Comparison of ENCODE assay signal across 23 cellular contexts in genomic region chr19:19315444-19315843, GRCh38. TPM values are rescaled to one million over a fixed set of nuclear protein-coding genes. Genes with fewer than 3 reads are reported as not detected.
A peak's percentile ranks its signal among the peaks of the same experiment; 100 is the strongest.
DNase-seq lines count a peak whose midpoint lies in the region; ATAC-seq, FAIRE-seq and TF ChIP-seq lines count a peak whose summit lies in the region.
"Had no signal": no experiment of that assay in that cellular context is flagged by ENCODE, and none has a peak within 500 bp of the region (broad histone marks: within the 10 kb centered on the region; RNA-seq: fewer than 3 reads in every experiment).

No MANE protein-coding gene starts in this region.

- H3K79me2 ChIP-seq in HepG2 (ENCODE audit: insufficient read depth, low read length) = peaks cover 19% of the 10 kb centered on the region
- peaks cover 23% of the 10 kb centered on the region for H3K79me2 ChIP-seq in K562 (ENCODE audit: control insufficient read depth, insufficient read depth, low read length)

- in situ Hi-C loops in HepG2 (cut with HindIII; ENCODE audit: extremely low pct_ligation_motif_present, low pct_unique_long_range_greater_than_20kb) (no loop called here), K562 (cut with MboI) (no loop called here)

- H3K4me1 ChIP-seq in HepG2 (ENCODE audit: insufficient read depth, low read length) = peaks cover 16% of the 10 kb centered on the region
- H3K4me1 ChIP-seq in right lobe of liver = peaks cover 0 to 12% (median 0%) of the 10 kb centered on the region in 4 donors
- peaks cover 4 to 16% of the 10 kb centered on the region in 2 experiments; a peak in 4 of 5 replicates for H3K4me1 ChIP-seq in K562 (replicated peaks in 1 of 2; ENCODE audit: control insufficient read depth in 2 of 2, insufficient read depth in 2 of 2, low read length in 2 of 2)
- H3K4me1 ChIP-seq in sigmoid colon = peaks cover 0 to 18% (median 13%) of the 10 kb centered on the region in 4 donors
- H3K4me1 ChIP-seq: prostate gland had no signal

- BruUV-seq in HepG2 (replicated peaks; lab: Mats Ljungman, UMichigan) = no TSS peak
- BruUV-seq in K562 (replicated peaks; lab: Mats Ljungman, UMichigan) = no TSS peak

- H3K4me2 ChIP-seq in HepG2 (ENCODE audit: low read depth, low read length) (no peak overlapping the region), K562 (ENCODE audit: insufficient read depth, low read length) (no peak overlapping the region)
- H3K4me2 ChIP-seq: smooth muscle cell had no signal

- 0 out of 2 replicates have a peak, but pooled peaks cover 3% of the 10 kb centered on the region for H4K20me1 ChIP-seq in HepG2 (ENCODE audit: insufficient read depth, low read length)
- 0 out of 2 replicates have a peak, but pooled peaks cover 3% of the 10 kb centered on the region for H4K20me1 ChIP-seq in K562 (replicated peaks; ENCODE audit: control insufficient read depth, insufficient read depth, low read length)

- H3K27ac ChIP-seq in HepG2 (ENCODE audit: extremely low read length, insufficient read depth, low read length) = no peak overlapping the region
- no peak overlapping the region for H3K27ac ChIP-seq in right lobe of liver
- no peak overlapping the region for H3K27ac ChIP-seq in K562 (ENCODE audit: extremely low read depth, low read depth, low read length)
- no peak overlapping the region for H3K27ac ChIP-seq in sigmoid colon
- H3K27ac ChIP-seq: 22Rv1, body of pancreas, prostate gland, suprapubic skin, VCaP had no signal

- ATAC-seq in HepG2 (peak; percentile 52), right lobe of liver (no peak), K562 (peak; percentile 12; the same call in 1 of the 3 replicates), HG03469 (IDR thresholded peaks at IDR 0.05; ENCODE audit: unreplicated experiment) (no peak)
- ATAC-seq: activated CD8-positive, alpha-beta memory T cell treated with anti-CD3 and anti-CD28 coated beads, Interleukin-2, amount 10 ng/mL, durations not matched to agents 7 days and 5 days; body of pancreas; T-cell had no signal

- no peak overlapping the region for H2AFZ ChIP-seq in HepG2 (ENCODE audit: low read length)
- no peak overlapping the region for H2AFZ ChIP-seq in K562 (ENCODE audit: low read depth, low read length)

- no peak for TF ChIP-seq POLR2A in HepG2 (IDR thresholded peaks at IDR 0.05; ENCODE audit: insufficient read depth in 1 of 2, low read depth in 2 of 2, low read length in 2 of 2)
- TF ChIP-seq POLR2A in right lobe of liver (IDR thresholded peaks at IDR 0.05) = no peak
- TF ChIP-seq POLR2A in K562 (conservative IDR thresholded peaks at IDR 0.05) = no peak
- TF ChIP-seq POLR2A in sigmoid colon (IDR thresholded peaks at IDR 0.05) = no peak

- TF ChIP-seq CTCF in HepG2 (CRISPR knock-in tag; IDR thresholded peaks at IDR 0.05) = peak; percentile 43
- no peak for TF ChIP-seq CTCF in right lobe of liver (IDR thresholded peaks at IDR 0.05)
- TF ChIP-seq CTCF in K562 (IDR thresholded peaks at IDR 0.05 in 2 of 3, conservative IDR thresholded peaks at IDR 0.05 in 1 of 3; ENCODE audit: insufficient read depth in 2 of 3, low read depth in 1 of 3, low read length in 3 of 3) = peak in 2 of 3 experiments; percentile 7 to 11; a peak in 1 of 6 replicates
- no peak for TF ChIP-seq CTCF in sigmoid colon (IDR thresholded peaks at IDR 0.05)

- no peaks in the 10 kb centered on the region; a peak in 1 of 5 replicates for H3K27me3 ChIP-seq in HepG2 (ENCODE audit: control insufficient read depth in 1 of 2, insufficient read depth in 2 of 2, low read length in 2 of 2)
- no peaks in the 10 kb centered on the region for H3K27me3 ChIP-seq in right lobe of liver
- no peaks in the 10 kb centered on the region for H3K27me3 ChIP-seq in K562 (ENCODE audit: control insufficient read depth in 2 of 2, insufficient read depth in 2 of 2, low read length in 2 of 2)
- H3K27me3 ChIP-seq in sigmoid colon = no peaks in the 10 kb centered on the region
- H3K27me3 ChIP-seq: body of pancreas, suprapubic skin had no signal

- CTCF ChIA-PET in HepG2 (lab: Yijun Ruan, JAX; ENCODE audit: low intra/inter-chr PET ratio, low total read pairs) (no interaction called here), K562 (lab: Yijun Ruan, JAX; ENCODE audit: low intra/inter-chr PET ratio) (no interaction called here)

- intact Hi-C loops in HepG2 (cut with micrococcal nuclease; ENCODE audit: unreplicated experiment) = no loop called here
- intact Hi-C loops in right lobe of liver (cut with DNase I) = no loop called here
- intact Hi-C loops in K562 (cut with micrococcal nuclease) = no loop called here
- intact Hi-C loops in sigmoid colon (cut with DNase I) = no loop called here

- peak; percentile 33 for DNase-seq in DMS 273 (lab: John Stamatoyannopoulos, UW; ENCODE audit: unreplicated experiment)
- DNase-seq in DMS 273 treated with DMSO at 0.1 percent for 48 hours (lab: John Stamatoyannopoulos, UW) = no peak
- DNase-seq in HepG2 (ENCODE audit: low spot score) = no peak
- no peak for DNase-seq in right lobe of liver
- DNase-seq in K562 (ENCODE audit: extremely low read depth in 1 of 4, low spot score in 3 of 4) = peak in 1 of 4 experiments; percentile 14
- no peak for DNase-seq in SHP77 treated with DMSO at 0.1 percent for 48 hours (lab: John Stamatoyannopoulos, UW)
- no peak for DNase-seq in sigmoid colon
- DNase-seq: activated CD8-positive, alpha-beta memory T cell treated with anti-CD3 and anti-CD28 coated beads, Interleukin-2, amount 10 ng/mL, durations not matched to agents 7 days and 5 days; body of pancreas; cortex of kidney; hypothalamus; kidney glomerular epithelial cell; mesenchymal stem cell; NCI-H146; NCI-H2227 treated with DMSO at 0.1 percent for 48 hours; stimulated activated CD4-positive, alpha-beta T cell treated with anti-CD3 and anti-CD28 coated beads, Interleukin-4, amount 100 ng/mL, for 24 hours; T-cell had no signal

- TF ChIP-seq RAD21 in HepG2 (CRISPR knock-in tag; IDR thresholded peaks at IDR 0.05) (no peak), K562 (CRISPR knock-in tag; conservative IDR thresholded peaks at IDR 0.05 in 1 of 2, IDR thresholded peaks at IDR 0.05 in 1 of 2) (no peak)

- H3K36me3 ChIP-seq in HepG2 (replicated peaks in 1 of 2; ENCODE audit: control insufficient read depth in 1 of 2, insufficient read depth in 2 of 2, low read length in 2 of 2) = peaks cover 13 to 40% of the 10 kb centered on the region in 2 experiments; a peak in 4 of 5 replicates
- peaks cover 0 to 45% (median 8%) of the 10 kb centered on the region in 4 donors for H3K36me3 ChIP-seq in right lobe of liver
- peaks cover 52% of the 10 kb centered on the region for H3K36me3 ChIP-seq in K562 (ENCODE audit: control insufficient read depth, insufficient read depth, low read length)
- H3K36me3 ChIP-seq in sigmoid colon = peaks cover 0 to 57% (median 13%) of the 10 kb centered on the region in 4 donors

- TF ChIP-seq EP300 in HepG2 (IDR thresholded peaks at IDR 0.05; ENCODE audit: low read depth in 2 of 2, low read length in 2 of 2) = no peak
- TF ChIP-seq EP300 in HepG2 (CRISPR knock-in tag; IDR thresholded peaks at IDR 0.05; ENCODE audit: borderline replicate concordance) = no peak
- TF ChIP-seq EP300 in K562 (IDR thresholded peaks at IDR 0.05; ENCODE audit: low read length) = no peak
- TF ChIP-seq EP300 in sigmoid colon (IDR thresholded peaks at IDR 0.05) = no peak

- H3K9ac ChIP-seq in HepG2 (ENCODE audit: insufficient read depth, low read depth, low read length) = no peak overlapping the region
- H3K9ac ChIP-seq in K562 (ENCODE audit: insufficient read depth in 1 of 2, low read depth in 2 of 2, low read length in 2 of 2) = peak overlapping the region in 1 of 2 experiments; percentile 73; a peak in 1 of 4 replicates

- POLR2A ChIA-PET in HepG2 (lab: Yijun Ruan, JAX) = no interaction called here
- POLR2A ChIA-PET in K562 (lab: Yijun Ruan, JAX) = interaction anchor here (0.6 to 2.0 kb wide), 7 partner anchors 10 to 876 kb away, joined by 3 to 10 read pairs (median 3); no protein-coding TSS in a partner anchor

- H3K4me3 ChIP-seq in HepG2 (replicated peaks in 1 of 3; ENCODE audit: insufficient read depth in 1 of 3, low read depth in 2 of 3, low read length in 3 of 3) = no peak overlapping the region
- H3K4me3 ChIP-seq in right lobe of liver = no peak overlapping the region
- H3K4me3 ChIP-seq in K562 = no peak overlapping the region
- no peak overlapping the region for H3K4me3 ChIP-seq in sigmoid colon
- H3K4me3 ChIP-seq: body of pancreas, prostate gland, smooth muscle cell, suprapubic skin had no signal

- no peak for FAIRE-seq in HepG2 (lab: Jason Lieb, UNC)
- FAIRE-seq in K562 (lab: Jason Lieb, UNC) = no peak

- H3K9me3 ChIP-seq in HepG2 (ENCODE audit: low read length) (no peaks in the 10 kb centered on the region), right lobe of liver (no peaks in the 10 kb centered on the region), K562 (replicated peaks; ENCODE audit: control insufficient read depth, insufficient read depth, low read depth, low read length) (no peaks in the 10 kb centered on the region), sigmoid colon (no peaks in the 10 kb centered on the region)
- H3K9me3 ChIP-seq: body of pancreas, prostate gland, suprapubic skin had no signal

- WGBS in HepG2 (ENCODE audit: low lambda C conversion rate) = 96% methylated on average over 2 of the region's 2 CpGs
- whole genome bisulfite sequencing in right lobe of liver (ENCODE audit: insufficient coverage, low coverage, low lambda C conversion rate, missing lambda C conversion rate) = 100% methylated on average over 2 of the region's 2 CpGs
- 82% methylated on average over 2 of the region's 2 CpGs for WGBS in K562 (ENCODE audit: insufficient coverage, low coverage, missing lambda C conversion rate)
- 95 to 96% methylated on average over 2 of the region's 2 CpGs for WGBS in sigmoid colon, 2 donors

- H3K9me1 ChIP-seq in K562 (ENCODE audit: control insufficient read depth, insufficient read depth, low read length) = no peaks in the 10 kb centered on the region

RNA-seq across cellular contexts. Expression of gene SUGP1, which starts 4.9 kb away (rescaled TPM):
- total RNA-seq in HepG2 (2016; rRNA removed; fragmentation: Illumina TruSeq; extraction: Trizol) (17.7 and 25.9 TPM in 2 replicates), right lobe of liver (10 to 100 TPM; 19.7 to 25.9 (median 23.6) TPM), K562 (2014; rRNA removed) (40.4 and 44.6 TPM in 2 replicates), K562 (2014; rRNA removed; fragmentation: Illumina TruSeq; extraction: Trizol) (16.8 and 17.9 TPM in 2 replicates), K562 (2015; rRNA removed; fragmentation: Illumina TruSeq; extraction: Trizol) (32.4 and 34.3 TPM in 2 replicates), K562 (2021) (45.0 and 53.3 TPM in 2 replicates), sigmoid colon (10 to 100 TPM; 28.8 to 51.0 (median 36.8) TPM)
- 8.7 and 9.2 TPM in 2 replicates for total RNA-seq in HepG2 (2016; cell fraction: cytosol; rRNA removed; fragmentation: Illumina TruSeq; extraction: Trizol; ENCODE audit: low read depth)
- total RNA-seq in HepG2 (2016; cell fraction: insoluble cytoplasmic fraction; rRNA removed; fragmentation: Illumina TruSeq; extraction: Trizol) = 16.1 and 27.0 TPM in 2 replicates
- 10.9 and 12.1 TPM in 2 replicates for total RNA-seq in HepG2 (2016; cell fraction: membrane; rRNA removed; fragmentation: Illumina TruSeq; extraction: Trizol)
- 21.4 and 23.7 TPM in 2 replicates for total RNA-seq in HepG2 (2016; cell fraction: nucleus; rRNA removed; fragmentation: Illumina TruSeq; extraction: Trizol)
- polyA plus RNA-seq in HepG2 (2011; rRNA removed) (21.6 and 29.1 TPM in 2 replicates), K562 (2011; rRNA removed) (28.5 and 30.6 TPM in 2 replicates), K562 (2014; fragmentation: Illumina TruSeq; extraction: Trizol) (35.0 and 36.7 TPM in 2 replicates), K562 (2014; fragmentation: Nextera tagmentation; extraction: Ambion mirVana) (1 to 10 TPM; 1.0 to 1.9 TPM), K562 (2014; rRNA removed) (41.0 and 48.9 TPM in 2 replicates), sigmoid colon (10 to 100 TPM; 21.0 to 36.7 (median 29.6) TPM)
- polyA plus RNA-seq in HepG2 (2011; cell fraction: cytosol; rRNA removed) = 15.9 and 20.9 TPM in 2 replicates
- polyA plus RNA-seq in HepG2 (2011; cell fraction: nucleus; rRNA removed) = 103 and 104 TPM in 2 replicates
- polyA plus RNA-seq in HepG2 (2012) = 20.3 and 27.6 TPM in 2 replicates
- 6.2 and 7.6 TPM in 2 replicates for polyA plus RNA-seq in HepG2 (2016; cell fraction: cytosol; fragmentation: Illumina TruSeq; extraction: Trizol; ENCODE audit: low read depth)
- 14.4 and 18.3 TPM in 2 replicates for polyA plus RNA-seq in HepG2 (2016; cell fraction: insoluble cytoplasmic fraction; fragmentation: Illumina TruSeq; extraction: Trizol; ENCODE audit: low read depth)
- 6.6 and 9.3 TPM in 2 replicates for polyA plus RNA-seq in HepG2 (2016; cell fraction: membrane; fragmentation: Illumina TruSeq; extraction: Trizol; ENCODE audit: low read depth)
- 46.6 and 50.2 TPM in 2 replicates for polyA plus RNA-seq in HepG2 (2016; cell fraction: nucleus; fragmentation: Illumina TruSeq; extraction: Trizol; ENCODE audit: insufficient read depth, low read depth)
- polyA minus RNA-seq in HepG2 (2011; rRNA and poly(A)+ RNA removed; ENCODE audit: low replicate concordance) = 22.4 and 37.1 TPM in 2 replicates
- polyA minus RNA-seq in HepG2 (2011; cell fraction: cytosol; rRNA and poly(A)+ RNA removed) = 9.5 and 13.6 TPM in 2 replicates
- 35.1 and 46.9 TPM in 2 replicates for polyA minus RNA-seq in HepG2 (2011; cell fraction: nucleus; rRNA and poly(A)+ RNA removed)
- total RNA-seq in K562 (2011; cell fraction: chromatin; rRNA removed; ENCODE audit: low replicate concordance) = 90.2 and 178 TPM in 2 replicates
- 124 and 128 TPM in 2 replicates for total RNA-seq in K562 (2011; cell fraction: nucleolus; rRNA removed)
- total RNA-seq in K562 (2011; cell fraction: nucleoplasm; rRNA removed) = 77.5 and 85.2 TPM in 2 replicates
- 20.8 and 33.6 TPM in 2 replicates for polyA plus RNA-seq in K562 (2011; cell fraction: cytosol; rRNA removed)
- polyA plus RNA-seq in K562 (2011; cell fraction: nucleus; rRNA removed) = 96.6 and 109 TPM in 2 replicates
- polyA plus RNA-seq in K562 (2012) = 43.7 and 43.9 TPM in 2 replicates
- polyA minus RNA-seq in K562 (2011; rRNA and poly(A)+ RNA removed) = 19.3 and 21.7 TPM in 2 replicates
- 21.6 and 25.8 TPM in 2 replicates for polyA minus RNA-seq in K562 (2011; cell fraction: cytosol; rRNA and poly(A)+ RNA removed)
- 28.8 and 51.3 TPM in 2 replicates for polyA minus RNA-seq in K562 (2011; cell fraction: nucleus; rRNA and poly(A)+ RNA removed)

RNA-seq across cellular contexts. Expression of gene MAU2, which starts 5.2 kb away (rescaled TPM):
- total RNA-seq in HepG2 (2016; rRNA removed; fragmentation: Illumina TruSeq; extraction: Trizol) (11.2 and 16.8 TPM in 2 replicates), right lobe of liver (10 to 100 TPM; 10.4 to 30.4 (median 19.3) TPM), K562 (2014; rRNA removed) (21.1 and 24.1 TPM in 2 replicates), K562 (2014; rRNA removed; fragmentation: Illumina TruSeq; extraction: Trizol) (10.0 and 12.0 TPM in 2 replicates), K562 (2015; rRNA removed; fragmentation: Illumina TruSeq; extraction: Trizol) (17.2 and 17.8 TPM in 2 replicates), K562 (2021) (43.4 and 48.1 TPM in 2 replicates), sigmoid colon (10 to 100 TPM; 31.0 to 94.4 (median 44.3) TPM)
- total RNA-seq in HepG2 (2016; cell fraction: cytosol; rRNA removed; fragmentation: Illumina TruSeq; extraction: Trizol; ENCODE audit: low read depth) = 9.4 and 9.6 TPM in 2 replicates
- total RNA-seq in HepG2 (2016; cell fraction: insoluble cytoplasmic fraction; rRNA removed; fragmentation: Illumina TruSeq; extraction: Trizol) = 8.7 and 17.7 TPM in 2 replicates
- 8.8 and 10.6 TPM in 2 replicates for total RNA-seq in HepG2 (2016; cell fraction: membrane; rRNA removed; fragmentation: Illumina TruSeq; extraction: Trizol)
- 22.6 and 31.6 TPM in 2 replicates for total RNA-seq in HepG2 (2016; cell fraction: nucleus; rRNA removed; fragmentation: Illumina TruSeq; extraction: Trizol)
- polyA plus RNA-seq in HepG2 (2011; rRNA removed) (33.8 and 42.5 TPM in 2 replicates), K562 (2011; rRNA removed) (21.0 and 34.2 TPM in 2 replicates), K562 (2014; fragmentation: Illumina TruSeq; extraction: Trizol) (19.4 and 22.5 TPM in 2 replicates), K562 (2014; fragmentation: Nextera tagmentation; extraction: Ambion mirVana) (1 to 10 TPM; 1.2 to 1.4 TPM), K562 (2014; rRNA removed) (27.4 and 31.4 TPM in 2 replicates), sigmoid colon (10 to 100 TPM in 2 of 3 donors, 1 to 10 TPM in 1; 7.8 to 33.3 (median 10.2) TPM)
- 14.5 and 20.0 TPM in 2 replicates for polyA plus RNA-seq in HepG2 (2011; cell fraction: cytosol; rRNA removed)
- 141 and 157 TPM in 2 replicates for polyA plus RNA-seq in HepG2 (2011; cell fraction: nucleus; rRNA removed)
- polyA plus RNA-seq in HepG2 (2012) = 24.5 and 28.7 TPM in 2 replicates
- polyA plus RNA-seq in HepG2 (2016; cell fraction: cytosol; fragmentation: Illumina TruSeq; extraction: Trizol; ENCODE audit: low read depth) = 1.4 and 2.2 TPM in 2 replicates
- polyA plus RNA-seq in HepG2 (2016; cell fraction: insoluble cytoplasmic fraction; fragmentation: Illumina TruSeq; extraction: Trizol; ENCODE audit: low read depth) = 8.0 and 11.9 TPM in 2 replicates
- 3.5 and 4.4 TPM in 2 replicates for polyA plus RNA-seq in HepG2 (2016; cell fraction: membrane; fragmentation: Illumina TruSeq; extraction: Trizol; ENCODE audit: low read depth)
- polyA plus RNA-seq in HepG2 (2016; cell fraction: nucleus; fragmentation: Illumina TruSeq; extraction: Trizol; ENCODE audit: insufficient read depth, low read depth) = 63.3 and 65.0 TPM in 2 replicates
- 93.0 and 117 TPM in 2 replicates for polyA minus RNA-seq in HepG2 (2011; rRNA and poly(A)+ RNA removed; ENCODE audit: low replicate concordance)
- 26.3 and 30.4 TPM in 2 replicates for polyA minus RNA-seq in HepG2 (2011; cell fraction: cytosol; rRNA and poly(A)+ RNA removed)
- polyA minus RNA-seq in HepG2 (2011; cell fraction: nucleus; rRNA and poly(A)+ RNA removed) = 66.6 and 70.0 TPM in 2 replicates
- total RNA-seq in K562 (2011; cell fraction: chromatin; rRNA removed; ENCODE audit: low replicate concordance) = 132 and 299 TPM in 2 replicates
- 154 and 168 TPM in 2 replicates for total RNA-seq in K562 (2011; cell fraction: nucleolus; rRNA removed)
- total RNA-seq in K562 (2011; cell fraction: nucleoplasm; rRNA removed) = 141 and 151 TPM in 2 replicates
- 25.3 and 40.5 TPM in 2 replicates for polyA plus RNA-seq in K562 (2011; cell fraction: cytosol; rRNA removed)
- polyA plus RNA-seq in K562 (2011; cell fraction: nucleus; rRNA removed) = 83.2 and 123 TPM in 2 replicates
- 30.0 and 42.5 TPM in 2 replicates for polyA plus RNA-seq in K562 (2012)
- 23.0 and 45.7 TPM in 2 replicates for polyA minus RNA-seq in K562 (2011; rRNA and poly(A)+ RNA removed)
- polyA minus RNA-seq in K562 (2011; cell fraction: cytosol; rRNA and poly(A)+ RNA removed) = 28.1 and 43.8 TPM in 2 replicates
- 55.9 and 63.5 TPM in 2 replicates for polyA minus RNA-seq in K562 (2011; cell fraction: nucleus; rRNA and poly(A)+ RNA removed)

RNA-seq across cellular contexts. Expression of gene TM6SF2, which starts 42.3 kb away (rescaled TPM):
- total RNA-seq in HepG2 (2016; rRNA removed; fragmentation: Illumina TruSeq; extraction: Trizol) (0.53 and 1.1 TPM in 2 replicates), right lobe of liver (10 to 100 TPM; 10.9 to 64.1 (median 25.3) TPM), K562 (2014; rRNA removed) (not detected in 2 replicates), K562 (2014; rRNA removed; fragmentation: Illumina TruSeq; extraction: Trizol) (not detected in 2 replicates), K562 (2015; rRNA removed; fragmentation: Illumina TruSeq; extraction: Trizol) (not detected in 2 replicates), K562 (2021) (not detected in 2 replicates), sigmoid colon (1 to 10 TPM in 2 of 4 donors, not detected in 2; 1.1 TPM)
- 0.35 TPM in 1 of 2 replicates, not detected in the other for total RNA-seq in HepG2 (2016; cell fraction: cytosol; rRNA removed; fragmentation: Illumina TruSeq; extraction: Trizol; ENCODE audit: low read depth)
- total RNA-seq in HepG2 (2016; cell fraction: insoluble cytoplasmic fraction; rRNA removed; fragmentation: Illumina TruSeq; extraction: Trizol) = 0.52 and 1.7 TPM in 2 replicates
- 0.83 and 1.2 TPM in 2 replicates for total RNA-seq in HepG2 (2016; cell fraction: membrane; rRNA removed; fragmentation: Illumina TruSeq; extraction: Trizol)
- 1.3 and 3.3 TPM in 2 replicates for total RNA-seq in HepG2 (2016; cell fraction: nucleus; rRNA removed; fragmentation: Illumina TruSeq; extraction: Trizol)
- polyA plus RNA-seq in HepG2 (2011; rRNA removed) (2.5 and 4.4 TPM in 2 replicates), K562 (2011; rRNA removed) (0.05 TPM in 1 of 2 replicates, not detected in the other), K562 (2014; fragmentation: Illumina TruSeq; extraction: Trizol) (not detected in 2 replicates), K562 (2014; fragmentation: Nextera tagmentation; extraction: Ambion mirVana) (not detected), K562 (2014; rRNA removed) (not detected in 2 replicates), sigmoid colon (1 to 10 TPM; 1.6 to 5.4 (median 3.0) TPM)
- 1.8 and 2.5 TPM in 2 replicates for polyA plus RNA-seq in HepG2 (2011; cell fraction: cytosol; rRNA removed)
- 22.0 and 25.8 TPM in 2 replicates for polyA plus RNA-seq in HepG2 (2011; cell fraction: nucleus; rRNA removed)
- polyA plus RNA-seq in HepG2 (2012) = 0.72 and 2.5 TPM in 2 replicates
- polyA plus RNA-seq in HepG2 (2016; cell fraction: cytosol; fragmentation: Illumina TruSeq; extraction: Trizol; ENCODE audit: low read depth) = 0.96 and 1.4 TPM in 2 replicates
- polyA plus RNA-seq in HepG2 (2016; cell fraction: insoluble cytoplasmic fraction; fragmentation: Illumina TruSeq; extraction: Trizol; ENCODE audit: low read depth) = 0.32 and 1.1 TPM in 2 replicates
- polyA plus RNA-seq in HepG2 (2016; cell fraction: membrane; fragmentation: Illumina TruSeq; extraction: Trizol; ENCODE audit: low read depth) = 0.78 and 1.2 TPM in 2 replicates
- polyA plus RNA-seq in HepG2 (2016; cell fraction: nucleus; fragmentation: Illumina TruSeq; extraction: Trizol; ENCODE audit: insufficient read depth, low read depth) = 5.7 and 6.4 TPM in 2 replicates
- 3.3 TPM in 1 of 2 replicates, not detected in the other for polyA minus RNA-seq in HepG2 (2011; rRNA and poly(A)+ RNA removed; ENCODE audit: low replicate concordance)
- polyA minus RNA-seq in HepG2 (2011; cell fraction: cytosol; rRNA and poly(A)+ RNA removed) = 1.1 TPM in 2 replicates
- 2.8 and 4.1 TPM in 2 replicates for polyA minus RNA-seq in HepG2 (2011; cell fraction: nucleus; rRNA and poly(A)+ RNA removed)
- total RNA-seq in K562 (2011; cell fraction: chromatin; rRNA removed; ENCODE audit: low replicate concordance) = 0.19 TPM in 1 of 2 replicates, not detected in the other
- not detected in 2 replicates for total RNA-seq in K562 (2011; cell fraction: nucleolus; rRNA removed)
- not detected in 2 replicates for total RNA-seq in K562 (2011; cell fraction: nucleoplasm; rRNA removed)
- 0.09 TPM in 1 of 2 replicates, not detected in the other for polyA plus RNA-seq in K562 (2011; cell fraction: cytosol; rRNA removed)
- 0.18 and 0.23 TPM in 2 replicates for polyA plus RNA-seq in K562 (2011; cell fraction: nucleus; rRNA removed)
- polyA plus RNA-seq in K562 (2012) = not detected in 2 replicates
- polyA minus RNA-seq in K562 (2011; rRNA and poly(A)+ RNA removed) = not detected in 2 replicates
- not detected in 2 replicates for polyA minus RNA-seq in K562 (2011; cell fraction: cytosol; rRNA and poly(A)+ RNA removed)
- polyA minus RNA-seq in K562 (2011; cell fraction: nucleus; rRNA and poly(A)+ RNA removed) = not detected in 2 replicates
- total RNA-seq: activated CD8-positive, alpha-beta memory T cell treated with anti-CD3 and anti-CD28 coated beads, Interleukin-2, amount 10 ng/mL, durations not matched to agents 7 days and 5 days; body of pancreas; T-cell had no signal

Comparison
In these comparisons a context has a peak if more than half of its experiments do, and no peak if none do; other contexts are left out.
1. ATAC-seq: peak in HepG2 (single experiment) and K562 (single experiment); none in right lobe of liver (0 of 4) and HG03469 (single experiment).
2. CTCF ChIP-seq: peak in HepG2 (single experiment) and K562 (2 of 3); none in right lobe of liver (0 of 4) and sigmoid colon (0 of 4).